ENCODE assay signal across 7 cellular contexts in genomic region chr15:35289029-35289617, GRCh38.
DNase-seq lines count a peak whose midpoint lies in the region; TF ChIP-seq lines count a peak whose summit lies in the region.

No MANE protein-coding gene starts in this region.

- no peak overlapping the region for H3K27ac ChIP-seq in HL-60 (replicated peaks)
- no peak overlapping the region for H3K27ac ChIP-seq in RWPE1

- H3K27me3 ChIP-seq in GM06990 (replicated peaks; ENCODE audit: control insufficient read depth, insufficient read depth, low read length): no peaks in the 10 kb centered on the region
- H3K27me3 ChIP-seq in HL-60 (ENCODE audit: insufficient read depth, poor library complexity, severe bottlenecking): no peaks in the 10 kb centered on the region

- POLR2A ChIA-PET in RWPE1 (lab: Yijun Ruan, JAX; ENCODE audit: low non-redundant PET): no interaction called here

- CTCF ChIA-PET in RWPE1 (lab: Yijun Ruan, JAX): interaction anchor here (0.6 to 3.4 kb wide), 11 partner anchors 8 to 926 kb away, joined by 3 to 59 read pairs (median 4); no protein-coding TSS in a partner anchor

- TF ChIP-seq CTCF in GM06990 (IDR thresholded peaks at IDR 0.05; ENCODE audit: insufficient read depth, low read length, poor library complexity, severe bottlenecking) (peak; percentile 74), HL-60 (IDR thresholded peaks at IDR 0.05; ENCODE audit: insufficient read depth, low read length) (peak; percentile 60), RWPE1 (conservative IDR thresholded peaks at IDR 0.05; ENCODE audit: low read depth) (peak; percentile 87), fibroblast of villous mesenchyme (IDR thresholded peaks at IDR 0.05; ENCODE audit: insufficient read depth, low read depth, low read length) (peak; percentile 87)

- no peaks in the 10 kb centered on the region for H3K36me3 ChIP-seq in GM06990 (ENCODE audit: control insufficient read depth, insufficient read depth, low read length)

- H3K4me3 ChIP-seq in GM06990 (replicated peaks; ENCODE audit: low read depth, low read length): no peak overlapping the region
- no peak overlapping the region for H3K4me3 ChIP-seq in HL-60 (replicated peaks; ENCODE audit: insufficient read depth, low read length)
- no peak overlapping the region for H3K4me3 ChIP-seq in fibroblast of villous mesenchyme (ENCODE audit: low read depth, low read length)

- no peak for DNase-seq in GM06990 (ENCODE audit: extremely low read depth, insufficient read length)
- peak in 1 of 2 experiments; percentile 9 for DNase-seq in HL-60 (ENCODE audit: low read depth in 1 of 2, low spot score in 1 of 2)
- peak; percentile 41 for DNase-seq in RWPE1 (ENCODE audit: low spot score)
- peak; percentile 81 for DNase-seq in fibroblast of villous mesenchyme (ENCODE audit: low read depth)
- DNase-seq in renal cortical epithelial cell (ENCODE audit: low read depth): peak; percentile 70
- no peak for DNase-seq in NCI-H2029 treated with DMSO at 0.1 percent for 48 hours (lab: John Stamatoyannopoulos, UW)
- DNase-seq in activated CD4-positive, alpha-beta T cell treated with anti-CD3 and anti-CD28 coated beads, Interleukin-2, amount 50 U/mL, for 4 hours: no peak

Comparison
In these comparisons a context has a peak if more than half of its experiments do, and no peak if none do; other contexts are left out.
1. DNase-seq: peak in RWPE1 (single experiment), fibroblast of villous mesenchyme (single experiment) and renal cortical epithelial cell (single experiment); none in GM06990 (single experiment), NCI-H2029 treated with DMSO at 0.1 percent for 48 hours (single experiment) and activated CD4-positive, alpha-beta T cell treated with anti-CD3 and anti-CD28 coated beads, Interleukin-2, amount 50 U/mL, for 4 hours (0 of 2).
2. Peak in every context shown above with its lines, with median percentiles within 50 percentile points of each other: CTCF ChIP-seq.